In genomic region chr2:86062043-86062442, GRCh38 we compare ENCODE assay signal across 16 cellular contexts. TPM values are rescaled to one million over a fixed set of nuclear protein-coding genes. Genes with fewer than 3 reads are reported as not detected.
DNase-seq lines count a peak whose midpoint lies in the region; ATAC-seq and TF ChIP-seq lines count a peak whose summit lies in the region.
"Had no signal": no experiment of that assay in that cellular context is flagged by ENCODE, and none has a peak within 500 bp of the region (broad histone marks: within the 10 kb centered on the region; RNA-seq: fewer than 3 reads in every experiment).

No MANE protein-coding gene starts in this region.

- no peaks in the 10 kb centered on the region for H3K36me3 ChIP-seq in breast epithelium
- peaks cover 0 to 16% of the 10 kb centered on the region in 2 donors for H3K36me3 ChIP-seq in body of pancreas (replicated peaks in 1 of 2; ENCODE audit: insufficient read depth in 1 of 2, low read depth in 2 of 2)
- H3K36me3 ChIP-seq in urinary bladder (ENCODE audit: insufficient read depth), result no peaks in the 10 kb centered on the region

- H3K4me3 Mint-ChIP-seq in MCF 10A (ENCODE audit: unreplicated experiment), result no peak overlapping the region
- H3K4me3 Mint-ChIP-seq: activated naive CD8-positive, alpha-beta T cell treated with anti-CD3 and anti-CD28 coated beads, Interleukin-2, amount 10 ng/mL, durations not matched to agents 7 days and 5 days; H9 had no signal

- no peaks in the 10 kb centered on the region for H3K27me3 Mint-ChIP-seq in MCF 10A (ENCODE audit: insufficient read depth, unreplicated experiment)
- H3K27me3 Mint-ChIP-seq: activated naive CD8-positive, alpha-beta T cell treated with anti-CD3 and anti-CD28 coated beads, Interleukin-2, amount 10 ng/mL, durations not matched to agents 7 days and 5 days had no signal

- H3K4me3 ChIP-seq in breast epithelium (no peak overlapping the region), body of pancreas (no peak overlapping the region), urinary bladder (ENCODE audit: low read depth, low read length) (no peak overlapping the region)
- H3K4me3 ChIP-seq: sigmoid colon had no signal

- H3K4me1 ChIP-seq in breast epithelium (no peaks in the 10 kb centered on the region), body of pancreas (peaks cover 22% of the 10 kb centered on the region), urinary bladder (ENCODE audit: insufficient read depth) (peaks cover 2% of the 10 kb centered on the region)

- no TSS peak for BruUV-seq in MCF 10A (replicated peaks; lab: Mats Ljungman, UMichigan)

- H3K27me3 ChIP-seq in breast epithelium (no peaks in the 10 kb centered on the region), body of pancreas (no peaks in the 10 kb centered on the region)
- H3K27me3 ChIP-seq: sigmoid colon had no signal

- no peaks in the 10 kb centered on the region for H3K9me3 Mint-ChIP-seq in MCF 10A (ENCODE audit: unreplicated experiment)
- H3K9me3 Mint-ChIP-seq: H9 had no signal

- ATAC-seq in body of pancreas, result peak; percentile 91
- peak; percentile 83 for ATAC-seq in left lobe of liver
- ATAC-seq in GM19455 (IDR thresholded peaks at IDR 0.05; ENCODE audit: unreplicated experiment), result no peak

- DNase-seq in MCF 10A (ENCODE audit: unreplicated experiment) (peak; percentile 50), breast epithelium (ENCODE audit: low spot score in 2 of 2) (no peak), body of pancreas (no peak), left lobe of liver (ENCODE audit: low spot score) (no peak), activated T-cell treated with anti-CD3 and anti-CD28 coated beads for 4 hours (no peak), NOMO-1 treated with DMSO at 0.1 percent for 48 hours (lab: John Stamatoyannopoulos, UW; ENCODE audit: unreplicated experiment) (no peak)
- DNase-seq: 8988T; activated naive CD8-positive, alpha-beta T cell treated with anti-CD3 and anti-CD28 coated beads, Interleukin-2, amount 10 ng/mL, durations not matched to agents 7 days and 5 days; DMS153; H9; NCI-H1105 treated with DMSO at 0.1 percent for 48 hours; NCI-H510A; sigmoid colon; substantia nigra had no signal

- TF ChIP-seq POLR2A in breast epithelium (IDR thresholded peaks at IDR 0.05) (no peak), body of pancreas (IDR thresholded peaks at IDR 0.05) (no peak)

- H3K4me1 Mint-ChIP-seq in MCF 10A (ENCODE audit: insufficient read depth, unreplicated experiment), result peaks cover 25% of the 10 kb centered on the region
- H3K4me1 Mint-ChIP-seq: H9 had no signal

- H3K9me3 ChIP-seq in breast epithelium (no peaks in the 10 kb centered on the region), body of pancreas (no peaks in the 10 kb centered on the region)

- H3K27ac ChIP-seq in breast epithelium, result no peak overlapping the region
- H3K27ac ChIP-seq in body of pancreas, result peak overlapping the region; percentile 8 to 76 (median 58)
- peak overlapping the region; percentile 50 for H3K27ac ChIP-seq in urinary bladder (ENCODE audit: low read depth)
- H3K27ac ChIP-seq: sigmoid colon had no signal

- peaks cover 69% of the 10 kb centered on the region for H3K36me3 Mint-ChIP-seq in MCF 10A (ENCODE audit: insufficient read depth, unreplicated experiment)

- POLR2A ChIA-PET in MCF 10A (lab: Yijun Ruan, JAX), result no interaction called here

- CTCF ChIA-PET in MCF 10A (lab: Yijun Ruan, JAX), result no interaction called here

- peak overlapping the region; percentile 88 for H3K27ac Mint-ChIP-seq in MCF 10A (ENCODE audit: low read depth, unreplicated experiment)
- H3K27ac Mint-ChIP-seq: activated naive CD8-positive, alpha-beta T cell treated with anti-CD3 and anti-CD28 coated beads, Interleukin-2, amount 10 ng/mL, durations not matched to agents 7 days and 5 days; H9 had no signal

- intact Hi-C loops in MCF 10A (cut with micrococcal nuclease) (no loop called here), breast epithelium (cut with DNase I; ENCODE audit: low total_unique reads) (no loop called here), body of pancreas (cut with DNase I) (no loop called here)

- WGBS in body of pancreas, 2 donors, result 21 to 29% methylated on average over 2 of the region's 2 CpGs
- 80% methylated on average over 2 of the region's 2 CpGs for WGBS in urinary bladder

- TF ChIP-seq CTCF in MCF 10A (IDR thresholded peaks at IDR 0.05; ENCODE audit: unreplicated experiment) (no peak), breast epithelium (IDR thresholded peaks at IDR 0.05) (no peak), body of pancreas (IDR thresholded peaks at IDR 0.05) (no peak)

RNA-seq across cellular contexts. Expression of gene POLR1A, which starts 43.6 kb away (rescaled TPM):
- total RNA-seq in MCF 10A (2022) (46.4 and 52.7 TPM in 2 replicates), breast epithelium (10 to 100 TPM; 12.4 to 19.4 (median 13.1) TPM), body of pancreas (10 to 100 TPM; 18.7 to 36.6 TPM), left lobe of liver (12.1 TPM), urinary bladder (11.5 TPM)
- 6.6 TPM for polyA plus RNA-seq in urinary bladder

RNA-seq across cellular contexts. Expression of gene PTCD3, which starts 44.0 kb away (rescaled TPM):
- total RNA-seq in MCF 10A (2022), result 95.3 and 96.3 TPM in 2 replicates
- total RNA-seq in breast epithelium, result 100 to 1,000 TPM in 1 of 3 donors, 10 to 100 TPM in 2; 70.1 to 126 (median 99.1) TPM
- total RNA-seq in body of pancreas, result 10 to 100 TPM; 34.3 to 85.6 TPM
- 44.9 TPM for total RNA-seq in left lobe of liver
- total RNA-seq in urinary bladder, result 159 TPM
- 28.8 TPM for polyA plus RNA-seq in urinary bladder

Comparison
In these comparisons a context has a peak if more than half of its experiments do, and no peak if none do; other contexts are left out.
1. H3K27ac ChIP-seq: peak in body of pancreas (4 of 4) and urinary bladder (single experiment); none in breast epithelium (0 of 2).